Comparison of ENCODE assay signal across 10 cellular contexts in the genomic region with DNA sequence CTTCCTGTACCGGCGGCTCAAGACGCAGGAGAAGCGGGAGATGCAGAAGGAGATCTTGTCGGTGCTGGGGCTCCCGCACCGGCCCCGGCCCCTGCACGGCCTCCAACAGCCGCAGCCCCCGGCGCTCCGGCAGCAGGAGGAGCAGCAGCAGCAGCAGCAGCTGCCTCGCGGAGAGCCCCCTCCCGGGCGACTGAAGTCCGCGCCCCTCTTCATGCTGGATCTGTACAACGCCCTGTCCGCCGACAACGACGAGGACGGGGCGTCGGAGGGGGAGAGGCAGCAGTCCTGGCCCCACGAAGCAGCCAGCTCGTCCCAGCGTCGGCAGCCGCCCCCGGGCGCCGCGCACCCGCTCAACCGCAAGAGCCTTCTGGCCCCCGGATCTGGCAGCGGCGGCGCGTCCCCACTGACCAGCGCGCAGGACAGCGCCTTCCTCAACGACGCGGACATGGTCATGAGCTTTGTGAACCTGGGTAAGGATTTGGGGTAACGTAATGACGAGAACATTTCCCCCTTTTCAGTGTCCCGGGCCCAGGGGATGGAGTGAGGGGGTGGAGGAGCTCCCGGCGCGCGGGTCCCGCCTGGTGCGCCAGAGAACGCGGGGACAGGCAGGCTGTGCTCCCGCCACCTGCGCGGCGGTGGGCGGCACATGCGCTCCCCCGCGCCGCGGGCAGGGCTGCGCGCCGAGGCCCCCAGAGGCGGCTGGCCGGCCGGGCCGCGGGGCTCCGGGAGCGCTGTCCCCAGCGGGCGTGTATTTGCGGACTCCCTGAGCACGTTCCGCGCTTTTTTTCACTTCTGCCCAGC. TPM values are rescaled to one million over a fixed set of nuclear protein-coding genes. Genes with fewer than 3 reads are reported as not detected.
DNase-seq lines count a peak whose midpoint lies in the region; ATAC-seq, FAIRE-seq and TF ChIP-seq lines count a peak whose summit lies in the region.
"Had no signal": no experiment of that assay in that cellular context is flagged by ENCODE, and none has a peak within 500 bp of the region (broad histone marks: within the 10 kb centered on the region; RNA-seq: fewer than 3 reads in every experiment).

No MANE protein-coding gene starts in this region.

- no peaks in the 10 kb centered on the region for H3K9me3 Mint-ChIP-seq in type B pancreatic cell

- POLR2A ChIA-PET in HepG2 (lab: Yijun Ruan, JAX): no interaction called here

- H3K4me1 ChIP-seq in HepG2 (ENCODE audit: insufficient read depth, low read length): peaks cover 46% of the 10 kb centered on the region

- H3K27me3 Mint-ChIP-seq in type B pancreatic cell: peaks cover 84% of the 10 kb centered on the region

- peak; percentile 2 for ATAC-seq in HG03521 (IDR thresholded peaks at IDR 0.05; ENCODE audit: unreplicated experiment)
- ATAC-seq in HepG2: peak; percentile 10
- ATAC-seq in GM21717 (IDR thresholded peaks at IDR 0.05; ENCODE audit: unreplicated experiment): no peak

- peaks cover 21 to 86% of the 10 kb centered on the region in 2 experiments; a peak in 4 of 5 replicates for H3K27me3 ChIP-seq in HepG2 (ENCODE audit: control insufficient read depth in 1 of 2, insufficient read depth in 2 of 2, low read length in 2 of 2)

- H3K9ac ChIP-seq in HepG2 (ENCODE audit: insufficient read depth, low read depth, low read length): no peak overlapping the region

- no peak for TF ChIP-seq POLR2A in HepG2 (IDR thresholded peaks at IDR 0.05; ENCODE audit: insufficient read depth in 1 of 2, low read depth in 2 of 2, low read length in 2 of 2)

- peaks cover 9% of the 10 kb centered on the region for H3K4me1 Mint-ChIP-seq in type B pancreatic cell (ENCODE audit: unreplicated experiment)

- 20% methylated on average over 30 of the region's 86 CpGs for WGBS in HepG2 (ENCODE audit: low lambda C conversion rate)

- H3K36me3 ChIP-seq in HepG2 (replicated peaks in 1 of 2; ENCODE audit: control insufficient read depth in 1 of 2, insufficient read depth in 2 of 2, low read length in 2 of 2): no peaks in the 10 kb centered on the region

- no peaks in the 10 kb centered on the region for H3K79me2 ChIP-seq in HepG2 (ENCODE audit: insufficient read depth, low read length)

- TF ChIP-seq RAD21 in HepG2 (CRISPR knock-in tag; IDR thresholded peaks at IDR 0.05): no peak

- H3K9me3 ChIP-seq in HepG2 (ENCODE audit: low read length): no peaks in the 10 kb centered on the region

- FAIRE-seq in HepG2 (lab: Jason Lieb, UNC): no peak

- TF ChIP-seq EP300 in HepG2 (IDR thresholded peaks at IDR 0.05; ENCODE audit: low read depth in 2 of 2, low read length in 2 of 2) (no peak), HepG2 (CRISPR knock-in tag; IDR thresholded peaks at IDR 0.05; ENCODE audit: borderline replicate concordance) (no peak)

- intact Hi-C loops in HepG2 (cut with micrococcal nuclease; ENCODE audit: unreplicated experiment): loop anchor here (10.0 kb wide), 1 partner anchor 487 kb away; no protein-coding TSS in a partner anchor

- H3K4me3 ChIP-seq in astrocyte of the cerebellum (ENCODE audit: low read depth, low read length): peak overlapping the region; percentile 38
- peak overlapping the region in 2 of 3 experiments; percentile 21 to 67; a peak in 4 of 6 replicates for H3K4me3 ChIP-seq in HepG2 (replicated peaks in 1 of 3; ENCODE audit: insufficient read depth in 1 of 3, low read depth in 2 of 3, low read length in 3 of 3)

- peak; percentile 67 for DNase-seq in DMS 273 (lab: John Stamatoyannopoulos, UW; ENCODE audit: unreplicated experiment)
- DNase-seq in DMS 273 treated with DMSO at 0.1 percent for 48 hours (lab: John Stamatoyannopoulos, UW): no peak
- no peak for DNase-seq in astrocyte of the cerebellum (ENCODE audit: low read depth)
- DNase-seq in HepG2 (ENCODE audit: low spot score): no peak
- DNase-seq in type B pancreatic cell (ENCODE audit: extremely low spot score, unreplicated experiment): no peak
- DNase-seq in DMS153 treated with DMSO at 0.1 percent for 48 hours (lab: John Stamatoyannopoulos, UW; ENCODE audit: unreplicated experiment): no peak

- peak overlapping the region; percentile 65 for H3K4me2 ChIP-seq in HepG2 (ENCODE audit: low read depth, low read length)

- TF ChIP-seq CTCF in astrocyte of the cerebellum (IDR thresholded peaks at IDR 0.05; ENCODE audit: low read depth, low read length, missing control alignments) (no peak), HepG2 (CRISPR knock-in tag; IDR thresholded peaks at IDR 0.05) (no peak), type B pancreatic cell (conservative IDR thresholded peaks at IDR 0.05) (no peak)

- peak overlapping the region; percentile 85 for H3K4me3 Mint-ChIP-seq in type B pancreatic cell

- H3K27ac ChIP-seq in HepG2 (ENCODE audit: extremely low read length, insufficient read depth, low read length): no peak overlapping the region
- H3K27ac ChIP-seq: 22Rv1, VCaP had no signal

- no peak overlapping the region for H3K27ac Mint-ChIP-seq in type B pancreatic cell

- no peaks in the 10 kb centered on the region; the same call in 1 of the 2 replicates for H4K20me1 ChIP-seq in HepG2 (ENCODE audit: insufficient read depth, low read length)

- no peak overlapping the region for H2AFZ ChIP-seq in HepG2 (ENCODE audit: low read length)

- no peaks in the 10 kb centered on the region for H3K36me3 Mint-ChIP-seq in type B pancreatic cell

- CTCF ChIA-PET in HepG2 (lab: Yijun Ruan, JAX; ENCODE audit: low intra/inter-chr PET ratio, low total read pairs): no interaction called here

- in situ Hi-C loops in astrocyte of the cerebellum (cut with HindIII; ENCODE audit: low sequenced_read_pairs): no loop called here
- in situ Hi-C loops in HepG2 (cut with HindIII; ENCODE audit: extremely low pct_ligation_motif_present, low pct_unique_long_range_greater_than_20kb): loop anchor here (5.0 to 10.0 kb wide), 2 partner anchors 280 to 337 kb away; partner anchors contain the start of gene BLOC1S5

- BruUV-seq in HepG2 (replicated peaks; lab: Mats Ljungman, UMichigan): no TSS peak

TF ChIP-seq in HepG2, 621 proteins besides CTCF, POLR2A, EP300 and RAD21 (continues in another document):
- TF ChIP-seq ZNF672 (CRISPR knock-in tag; IDR thresholded peaks at IDR 0.05) (0 out of 2 replicates have a peak, but pooled peaks have one; percentile 45), PHF21A (CRISPR knock-in tag; IDR thresholded peaks at IDR 0.05) (peak; percentile 23; the same call in 1 of the 2 replicates), NFATC3 (CRISPR knock-in tag; IDR thresholded peaks at IDR 0.05) (no peak), ZNF503 (CRISPR knock-in tag; IDR thresholded peaks at IDR 0.05) (no peak)
- TF ChIP-seq, protein P1, sequence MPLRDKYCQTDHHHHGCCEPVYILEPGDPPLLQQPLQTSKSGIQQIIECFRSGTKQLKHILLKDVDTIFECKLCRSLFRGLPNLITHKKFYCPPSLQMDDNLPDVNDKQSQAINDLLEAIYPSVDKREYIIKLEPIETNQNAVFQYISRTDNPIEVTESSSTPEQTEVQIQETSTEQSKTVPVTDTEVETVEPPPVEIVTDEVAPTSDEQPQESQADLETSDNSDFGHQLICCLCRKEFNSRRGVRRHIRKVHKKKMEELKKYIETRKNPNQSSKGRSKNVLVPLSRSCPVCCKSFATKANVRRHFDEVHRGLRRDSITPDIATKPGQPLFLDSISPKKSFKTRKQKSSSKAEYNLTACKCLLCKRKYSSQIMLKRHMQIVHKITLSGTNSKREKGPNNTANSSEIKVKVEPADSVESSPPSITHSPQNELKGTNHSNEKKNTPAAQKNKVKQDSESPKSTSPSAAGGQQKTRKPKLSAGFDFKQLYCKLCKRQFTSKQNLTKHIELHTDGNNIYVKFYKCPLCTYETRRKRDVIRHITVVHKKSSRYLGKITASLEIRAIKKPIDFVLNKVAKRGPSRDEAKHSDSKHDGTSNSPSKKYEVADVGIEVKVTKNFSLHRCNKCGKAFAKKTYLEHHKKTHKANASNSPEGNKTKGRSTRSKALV (CRISPR knock-in tag; IDR thresholded peaks at IDR 0.05): peak; percentile 99

RNA-seq across cellular contexts. Expression of gene BMP6, which starts 1.5 kb away (rescaled TPM):
- total RNA-seq in HepG2 (2016; rRNA removed; fragmentation: Illumina TruSeq; extraction: Trizol): 0.09 TPM in 1 of 2 replicates, not detected in the other
- not detected in 2 replicates for total RNA-seq in HepG2 (2016; cell fraction: cytosol; rRNA removed; fragmentation: Illumina TruSeq; extraction: Trizol; ENCODE audit: low read depth)
- not detected in 2 replicates for total RNA-seq in HepG2 (2016; cell fraction: insoluble cytoplasmic fraction; rRNA removed; fragmentation: Illumina TruSeq; extraction: Trizol)
- total RNA-seq in HepG2 (2016; cell fraction: membrane; rRNA removed; fragmentation: Illumina TruSeq; extraction: Trizol): not detected in 2 replicates
- not detected in 2 replicates for total RNA-seq in HepG2 (2016; cell fraction: nucleus; rRNA removed; fragmentation: Illumina TruSeq; extraction: Trizol)
- polyA plus RNA-seq in HepG2 (2011; rRNA removed): 0.14 and 0.18 TPM in 2 replicates
- polyA plus RNA-seq in HepG2 (2011; cell fraction: cytosol; rRNA removed): 0.11 and 0.17 TPM in 2 replicates
- polyA plus RNA-seq in HepG2 (2011; cell fraction: nucleus; rRNA removed): 0.10 and 0.13 TPM in 2 replicates
- 0.07 and 0.41 TPM in 2 replicates for polyA plus RNA-seq in HepG2 (2012)
- not detected in 2 replicates for polyA plus RNA-seq in HepG2 (2016; cell fraction: cytosol; fragmentation: Illumina TruSeq; extraction: Trizol; ENCODE audit: low read depth)
- not detected in 2 replicates for polyA plus RNA-seq in HepG2 (2016; cell fraction: insoluble cytoplasmic fraction; fragmentation: Illumina TruSeq; extraction: Trizol; ENCODE audit: low read depth)
- polyA plus RNA-seq in HepG2 (2016; cell fraction: membrane; fragmentation: Illumina TruSeq; extraction: Trizol; ENCODE audit: low read depth): not detected in 2 replicates
- polyA plus RNA-seq in HepG2 (2016; cell fraction: nucleus; fragmentation: Illumina TruSeq; extraction: Trizol; ENCODE audit: insufficient read depth, low read depth): not detected in 2 replicates
- polyA minus RNA-seq in HepG2 (2011; rRNA and poly(A)+ RNA removed; ENCODE audit: low replicate concordance): 0.54 and 62.0 TPM in 2 replicates
- 0.30 and 0.35 TPM in 2 replicates for polyA minus RNA-seq in HepG2 (2011; cell fraction: cytosol; rRNA and poly(A)+ RNA removed)
- 0.25 and 0.39 TPM in 2 replicates for polyA minus RNA-seq in HepG2 (2011; cell fraction: nucleus; rRNA and poly(A)+ RNA removed)
- total RNA-seq in type B pancreatic cell (ENCODE audit: low replicate concordance): 1.5 and 1.8 TPM in 2 replicates
